8 cellular contexts compared by ENCODE assay signal in the genomic region with DNA sequence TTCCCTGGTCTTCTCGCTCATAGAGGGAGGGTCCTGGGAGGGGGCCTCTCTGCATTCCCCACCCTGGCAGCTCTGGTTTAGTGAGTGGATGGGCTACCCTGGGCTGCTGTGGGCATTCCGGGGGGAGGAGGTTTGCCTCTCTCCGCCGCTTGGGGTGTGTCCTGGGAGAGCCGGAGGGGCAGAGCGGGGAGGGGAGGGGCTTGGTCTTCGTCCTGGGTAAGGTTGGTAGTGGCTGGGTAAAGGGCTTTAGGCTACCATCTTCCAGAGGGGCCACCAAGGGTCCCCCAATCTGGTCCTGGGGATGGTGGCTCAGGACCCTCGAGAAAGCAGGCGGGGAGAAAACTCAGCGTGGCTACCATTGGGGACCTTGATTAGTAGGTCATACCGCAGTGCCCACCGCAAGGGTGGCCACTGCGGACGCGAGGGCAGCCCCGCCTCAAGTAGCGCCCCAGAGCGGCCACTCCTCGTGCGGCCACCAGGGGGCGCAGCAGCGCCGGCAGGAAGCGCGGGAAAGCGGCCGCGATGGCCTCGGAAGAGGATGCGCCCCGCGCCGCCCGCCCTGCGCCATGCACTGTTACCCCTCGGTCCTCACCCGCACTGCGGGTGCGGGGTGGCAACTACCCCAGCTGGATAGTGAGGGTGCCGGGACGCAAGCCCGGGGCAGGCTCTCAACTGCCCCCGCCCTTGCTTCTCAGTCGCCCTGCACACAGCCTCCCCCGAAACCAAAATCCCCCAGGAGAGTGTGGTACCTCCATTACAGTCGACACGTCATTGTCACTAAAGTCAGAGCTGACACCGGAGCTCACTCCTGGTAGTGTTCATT. TPM values are rescaled to one million over a fixed set of nuclear protein-coding genes. Genes with fewer than 3 reads are reported as not detected.
A peak's percentile ranks its signal among the peaks of the same experiment; 100 is the strongest.
DNase-seq lines count a peak whose midpoint lies in the region; ATAC-seq, FAIRE-seq and TF ChIP-seq lines count a peak whose summit lies in the region.

No MANE protein-coding gene starts in this region.

- no peaks in the 10 kb centered on the region for H3K9me3 Mint-ChIP-seq in activated T-helper 1 cell treated with anti-CD3 and anti-CD28 coated beads, Interleukin-12 subunit alpha, Interleukin-12 subunit beta, Interleukin-2, Interleukin-4 antibody, amounts not matched to agents 30 ng/mL and 10 ng/mL and 1 ng/mL, durations not matched to agents 14 hours and 24 hours and 36 hours

- H3K4me1 Mint-ChIP-seq in activated T-helper 1 cell treated with anti-CD3 and anti-CD28 coated beads, Interleukin-12 subunit alpha, Interleukin-12 subunit beta, Interleukin-2, Interleukin-4 antibody, amounts not matched to agents 30 ng/mL and 10 ng/mL and 1 ng/mL, durations not matched to agents 14 hours and 24 hours and 36 hours (ENCODE audit: low read depth): peaks cover 4% of the 10 kb centered on the region

- peaks cover 11% of the 10 kb centered on the region for H3K27me3 Mint-ChIP-seq in activated T-helper 1 cell treated with anti-CD3 and anti-CD28 coated beads, Interleukin-12 subunit alpha, Interleukin-12 subunit beta, Interleukin-2, Interleukin-4 antibody, amounts not matched to agents 30 ng/mL and 10 ng/mL and 1 ng/mL, durations not matched to agents 14 hours and 24 hours and 36 hours (ENCODE audit: insufficient read depth)

- H3K4me1 ChIP-seq in ovary (ENCODE audit: insufficient read depth) (no peaks in the 10 kb centered on the region), tibial nerve (peaks cover 0 to 13% (median 3%) of the 10 kb centered on the region in 4 donors)

- TF ChIP-seq POLR2A in ovary (IDR thresholded peaks at IDR 0.05): no peak
- TF ChIP-seq POLR2A in tibial nerve (IDR thresholded peaks at IDR 0.05): no peak

- peak overlapping the region; percentile 66 for H3K4me3 Mint-ChIP-seq in activated T-helper 1 cell treated with anti-CD3 and anti-CD28 coated beads, Interleukin-12 subunit alpha, Interleukin-12 subunit beta, Interleukin-2, Interleukin-4 antibody, amounts not matched to agents 30 ng/mL and 10 ng/mL and 1 ng/mL, durations not matched to agents 14 hours and 24 hours and 36 hours

- H3K9me3 ChIP-seq in ovary (no peaks in the 10 kb centered on the region), tibial nerve (no peaks in the 10 kb centered on the region)

- DNase-seq in CMK (ENCODE audit: low read depth): peak; percentile 57
- peak; percentile 61 for DNase-seq in activated T-helper 1 cell treated with anti-CD3 and anti-CD28 coated beads, Interleukin-12 subunit alpha, Interleukin-12 subunit beta, Interleukin-2, Interleukin-4 antibody, amounts not matched to agents 30 ng/mL and 10 ng/mL and 1 ng/mL, durations not matched to agents 14 hours and 24 hours and 36 hours (ENCODE audit: low spot score)
- peak; percentile 62 to 77 for DNase-seq in frontal cortex (ENCODE audit: low spot score in 2 of 2)
- DNase-seq in ovary: peak; percentile 45 to 82 (median 64)
- peak; percentile 26 to 27 for DNase-seq in tibial nerve (ENCODE audit: low spot score in 2 of 2)

- H3K27ac Mint-ChIP-seq in activated T-helper 1 cell treated with anti-CD3 and anti-CD28 coated beads, Interleukin-12 subunit alpha, Interleukin-12 subunit beta, Interleukin-2, Interleukin-4 antibody, amounts not matched to agents 30 ng/mL and 10 ng/mL and 1 ng/mL, durations not matched to agents 14 hours and 24 hours and 36 hours: no peak overlapping the region

- intact Hi-C loops in activated T-helper 1 cell treated with anti-CD3 and anti-CD28 coated beads, Interleukin-12 subunit alpha, Interleukin-12 subunit beta, Interleukin-2, Interleukin-4 antibody, amounts not matched to agents 30 ng/mL and 10 ng/mL and 1 ng/mL, durations not matched to agents 14 hours and 24 hours and 36 hours (cut with micrococcal nuclease): loop anchor here (1.0 to 5.0 kb wide), 4 partner anchors 78 to 372 kb away; a partner anchor contains a TSS
- intact Hi-C loops in ovary (cut with DNase I): loop anchor here (5.0 to 10.0 kb wide), 4 partner anchors 77 to 380 kb away; no protein-coding TSS in a partner anchor

- no peak overlapping the region for H3K4me3 ChIP-seq in ovary
- H3K4me3 ChIP-seq in tibial nerve: peak overlapping the region; percentile 11 to 42 (median 25)

- no peak for FAIRE-seq in frontal cortex (lab: Jason Lieb, UNC)

- no peak for TF ChIP-seq EP300 in ovary (IDR thresholded peaks at IDR 0.05)
- peak in 1 of 2 donors; percentile 38 for TF ChIP-seq EP300 in tibial nerve (IDR thresholded peaks at IDR 0.05)

- no peak overlapping the region for H3K27ac ChIP-seq in ovary
- no peak overlapping the region for H3K27ac ChIP-seq in tibial nerve

- H3K36me3 ChIP-seq in ovary: no peaks in the 10 kb centered on the region
- H3K36me3 ChIP-seq in tibial nerve: no peaks in the 10 kb centered on the region

- TF ChIP-seq CTCF in ovary (IDR thresholded peaks at IDR 0.05) (peak; percentile 88 to 96 (median 94)), tibial nerve (IDR thresholded peaks at IDR 0.05) (peak; percentile 93 to 98 (median 96))

- 8 to 24% (median 11%) methylated on average over 10 to 48 of the region's 48 CpGs for WGBS in ovary, 3 donors
- WGBS in tibial nerve, 2 donors: 10 to 20% methylated on average over 18 to 44 of the region's 48 CpGs

- ATAC-seq in HG03108 (IDR thresholded peaks at IDR 0.05; ENCODE audit: unreplicated experiment) (peak; percentile 49), HG02973 (IDR thresholded peaks at IDR 0.05; ENCODE audit: unreplicated experiment) (no peak)

- no peaks in the 10 kb centered on the region for H3K36me3 Mint-ChIP-seq in activated T-helper 1 cell treated with anti-CD3 and anti-CD28 coated beads, Interleukin-12 subunit alpha, Interleukin-12 subunit beta, Interleukin-2, Interleukin-4 antibody, amounts not matched to agents 30 ng/mL and 10 ng/mL and 1 ng/mL, durations not matched to agents 14 hours and 24 hours and 36 hours (ENCODE audit: low read depth)

- H3K27me3 ChIP-seq in ovary: no peaks in the 10 kb centered on the region
- peaks cover 0 to 12% of the 10 kb centered on the region in 2 donors for H3K27me3 ChIP-seq in tibial nerve

TF ChIP-seq in PFSK-1, 5 proteins besides CTCF, POLR2A, EP300 and RAD21:
- TF ChIP-seq, protein P1, sequence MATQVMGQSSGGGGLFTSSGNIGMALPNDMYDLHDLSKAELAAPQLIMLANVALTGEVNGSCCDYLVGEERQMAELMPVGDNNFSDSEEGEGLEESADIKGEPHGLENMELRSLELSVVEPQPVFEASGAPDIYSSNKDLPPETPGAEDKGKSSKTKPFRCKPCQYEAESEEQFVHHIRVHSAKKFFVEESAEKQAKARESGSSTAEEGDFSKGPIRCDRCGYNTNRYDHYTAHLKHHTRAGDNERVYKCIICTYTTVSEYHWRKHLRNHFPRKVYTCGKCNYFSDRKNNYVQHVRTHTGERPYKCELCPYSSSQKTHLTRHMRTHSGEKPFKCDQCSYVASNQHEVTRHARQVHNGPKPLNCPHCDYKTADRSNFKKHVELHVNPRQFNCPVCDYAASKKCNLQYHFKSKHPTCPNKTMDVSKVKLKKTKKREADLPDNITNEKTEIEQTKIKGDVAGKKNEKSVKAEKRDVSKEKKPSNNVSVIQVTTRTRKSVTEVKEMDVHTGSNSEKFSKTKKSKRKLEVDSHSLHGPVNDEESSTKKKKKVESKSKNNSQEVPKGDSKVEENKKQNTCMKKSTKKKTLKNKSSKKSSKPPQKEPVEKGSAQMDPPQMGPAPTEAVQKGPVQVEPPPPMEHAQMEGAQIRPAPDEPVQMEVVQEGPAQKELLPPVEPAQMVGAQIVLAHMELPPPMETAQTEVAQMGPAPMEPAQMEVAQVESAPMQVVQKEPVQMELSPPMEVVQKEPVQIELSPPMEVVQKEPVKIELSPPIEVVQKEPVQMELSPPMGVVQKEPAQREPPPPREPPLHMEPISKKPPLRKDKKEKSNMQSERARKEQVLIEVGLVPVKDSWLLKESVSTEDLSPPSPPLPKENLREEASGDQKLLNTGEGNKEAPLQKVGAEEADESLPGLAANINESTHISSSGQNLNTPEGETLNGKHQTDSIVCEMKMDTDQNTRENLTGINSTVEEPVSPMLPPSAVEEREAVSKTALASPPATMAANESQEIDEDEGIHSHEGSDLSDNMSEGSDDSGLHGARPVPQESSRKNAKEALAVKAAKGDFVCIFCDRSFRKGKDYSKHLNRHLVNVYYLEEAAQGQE (IDR thresholded peaks at IDR 0.05; ENCODE audit: insufficient read depth in 1 of 2, low read depth in 2 of 2, low read length in 2 of 2): no peak
- TF ChIP-seq TAF1 (IDR thresholded peaks at IDR 0.05; ENCODE audit: borderline replicate concordance, insufficient read depth, low read length): no peak
- peak; percentile 78 for TF ChIP-seq FOXP2 (optimal IDR thresholded peaks at IDR 0.05; ENCODE audit: borderline replicate concordance, extremely low read depth, extremely low read length, insufficient read depth)
- no peak for TF ChIP-seq POLR2AphosphoS5 (IDR thresholded peaks at IDR 0.05; ENCODE audit: low read depth, low read length)
- no peak for TF ChIP-seq SIN3A (IDR thresholded peaks at IDR 0.05; ENCODE audit: borderline replicate concordance, insufficient read depth, low read length)
TF ChIP-seq in PFSK-1: peak in this region for 1.

RNA-seq across cellular contexts. Expression of a gene that starts 44.1 kb away (rescaled TPM):
- 14.1 TPM for polyA plus RNA-seq in PFSK-1 (2012; ENCODE audit: insufficient read length, low read depth)
- 12.5 and 13.5 TPM in 2 replicates for total RNA-seq in activated T-helper 1 cell treated with anti-CD3 and anti-CD28 coated beads, Interleukin-12 subunit alpha, Interleukin-12 subunit beta, Interleukin-2, Interleukin-4 antibody, amounts not matched to agents 30 ng/mL and 10 ng/mL and 1 ng/mL, durations not matched to agents 14 hours and 24 hours and 36 hours
- 12.2 TPM for total RNA-seq in frontal cortex
- total RNA-seq in ovary: 1 to 10 TPM; 1.3 to 5.9 (median 4.2) TPM
- polyA plus RNA-seq in ovary: 1 to 10 TPM; 2.2 to 3.9 TPM
- 10 to 100 TPM in 1 of 4 donors, 1 to 10 TPM in 3; 5.4 to 10.2 (median 6.8) TPM for total RNA-seq in tibial nerve
